1 cellular context compared by ENCODE assay signal in the genomic region with DNA sequence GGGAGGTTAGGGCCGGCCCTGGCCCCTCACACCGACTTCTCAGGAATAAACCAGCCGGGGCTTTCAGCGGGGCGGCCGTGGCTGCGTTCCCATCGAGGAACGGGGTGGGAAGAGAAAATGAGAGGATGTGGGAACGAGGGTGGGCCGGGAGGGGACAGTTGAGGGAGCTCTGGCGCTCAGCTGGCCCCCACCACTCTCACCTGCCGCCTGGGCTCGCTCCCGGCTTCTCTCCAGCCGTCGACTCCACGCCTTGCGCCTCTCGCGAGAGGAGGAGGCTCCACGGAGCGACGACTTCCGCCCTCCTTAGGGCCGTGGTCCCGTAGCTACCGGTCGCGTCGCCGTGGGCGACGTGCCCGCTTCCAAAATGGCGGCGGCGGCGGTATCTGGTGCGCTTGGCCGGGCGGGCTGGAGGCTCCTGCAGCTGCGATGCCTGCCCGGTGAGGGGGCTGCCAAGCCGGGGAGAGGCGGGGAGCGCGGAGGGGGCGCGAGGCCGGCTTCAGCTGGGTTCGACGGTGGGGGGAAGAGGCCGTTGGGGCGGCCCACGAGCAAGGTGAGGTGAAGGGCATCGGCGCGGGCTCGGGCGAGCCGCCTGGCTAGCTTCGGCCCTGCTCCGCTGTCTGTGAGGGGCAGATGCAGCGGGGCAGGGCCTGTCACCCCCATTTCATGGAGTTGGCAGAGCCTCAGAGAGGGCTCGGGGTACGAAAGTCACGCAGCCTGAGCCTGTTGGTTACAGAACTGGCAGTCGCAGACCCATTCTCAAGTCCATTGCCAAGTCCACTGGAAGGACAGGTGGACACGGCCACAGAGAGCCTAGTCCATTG.
TF ChIP-seq lines count a peak whose summit lies in the region.

Gene CIAPIN1 (minus strand): TSS at position 244 of the 821 bp plus-strand sequence. CDS start 6,457 bp downstream, outside the sequence.
A gene with protein sequence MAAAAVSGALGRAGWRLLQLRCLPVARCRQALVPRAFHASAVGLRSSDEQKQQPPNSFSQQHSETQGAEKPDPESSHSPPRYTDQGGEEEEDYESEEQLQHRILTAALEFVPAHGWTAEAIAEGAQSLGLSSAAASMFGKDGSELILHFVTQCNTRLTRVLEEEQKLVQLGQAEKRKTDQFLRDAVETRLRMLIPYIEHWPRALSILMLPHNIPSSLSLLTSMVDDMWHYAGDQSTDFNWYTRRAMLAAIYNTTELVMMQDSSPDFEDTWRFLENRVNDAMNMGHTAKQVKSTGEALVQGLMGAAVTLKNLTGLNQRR (plus strand): TSS at position 338 of the 821 bp plus-strand sequence. CDS start 27 bp downstream, at position 365.

TF ChIP-seq in K562, 482 proteins besides CTCF, POLR2A, EP300 and RAD21 (continued from another document):
- TF ChIP-seq ATF2 (CRISPR knock-in tag; IDR thresholded peaks at IDR 0.05) (no peak), ADNP (tag; IDR thresholded peaks at IDR 0.05) (no peak), SLC30A9 (CRISPR knock-in tag; IDR thresholded peaks at IDR 0.05) (no peak), ZNF121 (CRISPR knock-in tag; conservative IDR thresholded peaks at IDR 0.05) (no peak), NELFE (IDR thresholded peaks at IDR 0.05; ENCODE audit: insufficient read depth, insufficient read length) (no peak), TSC22D4 (tag; IDR thresholded peaks at IDR 0.05) (no peak), EHMT2 (IDR thresholded peaks at IDR 0.05) (no peak), MEF2A (IDR thresholded peaks at IDR 0.05; ENCODE audit: control insufficient read depth, low read depth, low read length) (no peak), SNAPC5 (CRISPR knock-in tag; IDR thresholded peaks at IDR 0.05) (no peak), ZNF507 (tag; conservative IDR thresholded peaks at IDR 0.05) (no peak), POLR2B (IDR thresholded peaks at IDR 0.05; ENCODE audit: low read depth, partially characterized antibody) (peak; percentile 87), HDAC1 (IDR thresholded peaks at IDR 0.05) (peak in 1 of 2 experiments; percentile 93; a peak in 2 of 4 replicates), PHB2 (IDR thresholded peaks at IDR 0.05; ENCODE audit: low read depth) (no peak), SNRNP70 (optimal IDR thresholded peaks at IDR 0.05; ENCODE audit: low read depth, low read length) (no peak), GATAD2A (IDR thresholded peaks at IDR 0.05) (0 out of 2 replicates have a peak, but pooled peaks have one; percentile 62), IRF2 (CRISPR knock-in tag; IDR thresholded peaks at IDR 0.05) (no peak), KAT8 (IDR thresholded peaks at IDR 0.05; ENCODE audit: low read depth) (no peak), HNRNPK (IDR thresholded peaks at IDR 0.05; ENCODE audit: low read depth, low read length, poor library complexity, severe bottlenecking) (no peak), NFRKB (IDR thresholded peaks at IDR 0.05; ENCODE audit: low read depth) (peak; percentile 96), RBM25 (IDR thresholded peaks at IDR 0.05; ENCODE audit: low read depth, low read length, severe bottlenecking) (peak; percentile 99), NR4A1 (CRISPR knock-in tag; IDR thresholded peaks at IDR 0.05) (no peak), NR4A1 (tag; IDR thresholded peaks at IDR 0.05) (no peak), ETV6 (IDR thresholded peaks at IDR 0.05; ENCODE audit: borderline replicate concordance in 1 of 2, low read depth in 2 of 2, low read length in 1 of 2) (no peak), ETV6 (CRISPR knock-in tag; IDR thresholded peaks at IDR 0.05; ENCODE audit: borderline replicate concordance) (no peak), SRSF1 (IDR thresholded peaks at IDR 0.05; ENCODE audit: low read depth, low read length) (no peak)
- TF ChIP-seq, protein P1, sequence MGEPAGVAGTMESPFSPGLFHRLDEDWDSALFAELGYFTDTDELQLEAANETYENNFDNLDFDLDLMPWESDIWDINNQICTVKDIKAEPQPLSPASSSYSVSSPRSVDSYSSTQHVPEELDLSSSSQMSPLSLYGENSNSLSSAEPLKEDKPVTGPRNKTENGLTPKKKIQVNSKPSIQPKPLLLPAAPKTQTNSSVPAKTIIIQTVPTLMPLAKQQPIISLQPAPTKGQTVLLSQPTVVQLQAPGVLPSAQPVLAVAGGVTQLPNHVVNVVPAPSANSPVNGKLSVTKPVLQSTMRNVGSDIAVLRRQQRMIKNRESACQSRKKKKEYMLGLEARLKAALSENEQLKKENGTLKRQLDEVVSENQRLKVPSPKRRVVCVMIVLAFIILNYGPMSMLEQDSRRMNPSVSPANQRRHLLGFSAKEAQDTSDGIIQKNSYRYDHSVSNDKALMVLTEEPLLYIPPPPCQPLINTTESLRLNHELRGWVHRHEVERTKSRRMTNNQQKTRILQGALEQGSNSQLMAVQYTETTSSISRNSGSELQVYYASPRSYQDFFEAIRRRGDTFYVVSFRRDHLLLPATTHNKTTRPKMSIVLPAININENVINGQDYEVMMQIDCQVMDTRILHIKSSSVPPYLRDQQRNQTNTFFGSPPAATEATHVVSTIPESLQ (CRISPR knock-in tag; IDR thresholded peaks at IDR 0.05), result no peak; the same call in 1 of the 2 replicates
- TF ChIP-seq, protein P2, sequence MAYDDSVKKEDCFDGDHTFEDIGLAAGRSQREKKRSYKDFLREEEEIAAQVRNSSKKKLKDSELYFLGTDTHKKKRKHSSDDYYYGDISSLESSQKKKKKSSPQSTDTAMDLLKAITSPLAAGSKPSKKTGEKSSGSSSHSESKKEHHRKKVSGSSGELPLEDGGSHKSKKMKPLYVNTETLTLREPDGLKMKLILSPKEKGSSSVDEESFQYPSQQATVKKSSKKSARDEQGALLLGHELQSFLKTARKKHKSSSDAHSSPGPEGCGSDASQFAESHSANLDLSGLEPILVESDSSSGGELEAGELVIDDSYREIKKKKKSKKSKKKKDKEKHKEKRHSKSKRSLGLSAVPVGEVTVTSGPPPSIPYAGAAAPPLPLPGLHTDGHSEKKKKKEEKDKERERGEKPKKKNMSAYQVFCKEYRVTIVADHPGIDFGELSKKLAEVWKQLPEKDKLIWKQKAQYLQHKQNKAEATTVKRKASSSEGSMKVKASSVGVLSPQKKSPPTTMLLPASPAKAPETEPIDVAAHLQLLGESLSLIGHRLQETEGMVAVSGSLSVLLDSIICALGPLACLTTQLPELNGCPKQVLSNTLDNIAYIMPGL (CRISPR knock-in tag; IDR thresholded peaks at IDR 0.05), result peak; percentile 63; the same call in 1 of the 2 replicates
